ENCODE assay signal across 8 cellular contexts in genomic region chr11:85663080-85663729, GRCh38. TPM values are rescaled to one million over a fixed set of nuclear protein-coding genes. Genes with fewer than 3 reads are reported as not detected.
DNase-seq lines count a peak whose midpoint lies in the region; ATAC-seq and TF ChIP-seq lines count a peak whose summit lies in the region.

No MANE protein-coding gene starts in this region.

- H3K9me3 Mint-ChIP-seq in Caco-2 (ENCODE audit: unreplicated experiment) = no peaks in the 10 kb centered on the region

- peak overlapping the region; percentile 87 for H3K27ac Mint-ChIP-seq in Caco-2 (ENCODE audit: unreplicated experiment)

- intact Hi-C loops in Caco-2 (cut with micrococcal nuclease; ENCODE audit: unreplicated experiment) = loop anchor here (10.0 kb wide), 2 partner anchors 582 to 642 kb away; partner anchors contain the start of genes EED and HIKESHI

- H3K27me3 Mint-ChIP-seq in Caco-2 (ENCODE audit: insufficient read depth, unreplicated experiment) = no peaks in the 10 kb centered on the region

- H3K36me3 Mint-ChIP-seq in Caco-2 (ENCODE audit: insufficient read depth, unreplicated experiment) = peaks cover 68% of the 10 kb centered on the region

- H3K4me3 ChIP-seq in Caco-2 (ENCODE audit: low read depth, low read length) = peak overlapping the region; percentile 91
- peak overlapping the region; percentile 89 to 90 for H3K4me3 ChIP-seq in cardiac fibroblast (replicated peaks in 1 of 2; ENCODE audit: low read depth in 2 of 2, low read length in 2 of 2)
- H3K4me3 ChIP-seq in mucosa of rectum (ENCODE audit: low read length in 2 of 2) = peak overlapping the region; percentile 96 to 100

- H3K36me3 ChIP-seq in Caco-2 (ENCODE audit: control insufficient read depth, insufficient read depth, low read length) = peaks cover 4% of the 10 kb centered on the region
- peaks cover 51% of the 10 kb centered on the region for H3K36me3 ChIP-seq in KOPT-K1 (ENCODE audit: insufficient read depth, low read length)
- peaks cover 9 to 17% of the 10 kb centered on the region in 2 donors for H3K36me3 ChIP-seq in mucosa of rectum (ENCODE audit: control insufficient read depth in 2 of 2, insufficient read depth in 2 of 2, low read length in 2 of 2)

- H3K4me1 Mint-ChIP-seq in Caco-2 (ENCODE audit: low read depth, unreplicated experiment) = peaks cover 29% of the 10 kb centered on the region

- no peak for DNase-seq in Caco-2
- DNase-seq in cardiac fibroblast (ENCODE audit: low read depth in 2 of 2) = peak in 1 of 2 donors; percentile 22
- no peak for DNase-seq in Ammon's horn (ENCODE audit: low spot score)
- DNase-seq in NCI-H2107 (lab: John Stamatoyannopoulos, UW) = no peak

- BruUV-seq in Caco-2 (replicated peaks; lab: Mats Ljungman, UMichigan) = TSS peak; percentile 27

- ATAC-seq in HG02870 (IDR thresholded peaks at IDR 0.05; ENCODE audit: unreplicated experiment) (no peak), HG03442 (IDR thresholded peaks at IDR 0.05; ENCODE audit: unreplicated experiment) (no peak)

- H3K27me3 ChIP-seq in Caco-2 (replicated peaks; ENCODE audit: control insufficient read depth, insufficient read depth, low read length) (no peaks in the 10 kb centered on the region), mucosa of rectum (ENCODE audit: control insufficient read depth in 2 of 2, insufficient read depth in 2 of 2, low read length in 2 of 2) (no peaks in the 10 kb centered on the region)

- H3K9ac ChIP-seq in mucosa of rectum (ENCODE audit: low read depth in 1 of 2, low read length in 2 of 2) = peak overlapping the region; percentile 88 to 98

- H3K9me3 ChIP-seq in Caco-2 (no peaks in the 10 kb centered on the region), KOPT-K1 (ENCODE audit: insufficient read depth, low read length, poor library complexity, severe bottlenecking) (no peaks in the 10 kb centered on the region), mucosa of rectum (ENCODE audit: control insufficient read depth in 2 of 2, low read length in 2 of 2) (no peaks in the 10 kb centered on the region)

- H3K4me1 ChIP-seq in Caco-2 (peaks cover 9% of the 10 kb centered on the region; the same call in 1 of the 2 replicates), mucosa of rectum (ENCODE audit: control insufficient read depth in 2 of 2, insufficient read depth in 2 of 2, low read length in 2 of 2) (peaks cover 14 to 27% of the 10 kb centered on the region in 2 donors)

- H3K4me3 Mint-ChIP-seq in Caco-2 (ENCODE audit: unreplicated experiment) = peak overlapping the region; percentile 91

- H3K27ac ChIP-seq in KOPT-K1 (ENCODE audit: low read depth, low read length, poor library complexity, severe bottlenecking) = peak overlapping the region; percentile 97
- peak overlapping the region; percentile 97 to 98 for H3K27ac ChIP-seq in mucosa of rectum (ENCODE audit: low read depth in 2 of 2, low read length in 2 of 2)

- CTCF ChIA-PET in Caco-2 (lab: Charles Lee) = interaction anchor here (1.0 to 2.7 kb wide), 6 partner anchors 13 to 163 kb away, joined by 3 to 13 read pairs (median 4); partner anchors contain the start of genes DLG2, TMEM126A and TMEM126B

- POLR2A ChIA-PET in Caco-2 (lab: Charles Lee) = interaction anchor here (0.7 to 2.1 kb wide), 5 partner anchors 9 to 146 kb away, joined by 3 to 16 read pairs (median 3); partner anchors contain the start of gene TMEM126B

- TF ChIP-seq CTCF in Caco-2 (IDR thresholded peaks at IDR 0.05; ENCODE audit: insufficient read depth in 1 of 2, low read depth in 1 of 2, low read length in 1 of 2, severe bottlenecking in 1 of 2, unreplicated experiment in 1 of 2) (no peak), cardiac fibroblast (IDR thresholded peaks at IDR 0.05; ENCODE audit: low read depth, low read length) (no peak)

RNA-seq across cellular contexts. Expression of gene CREBZF, which starts 1.7 kb away (rescaled TPM):
- total RNA-seq in Caco-2 (2022) = 99.4 and 101 TPM in 2 replicates

RNA-seq across cellular contexts. Expression of gene TMEM126A, which starts 15.4 kb away (rescaled TPM):
- 35.5 and 37.7 TPM in 2 replicates for total RNA-seq in Caco-2 (2022)

RNA-seq across cellular contexts. Expression of gene CCDC89, which starts 22.8 kb away (rescaled TPM):
- 2.0 and 2.6 TPM in 2 replicates for total RNA-seq in Caco-2 (2022)

RNA-seq across cellular contexts. Expression of gene TMEM126B, which starts 34.8 kb away (rescaled TPM):
- 141 and 144 TPM in 2 replicates for total RNA-seq in Caco-2 (2022)

RNA-seq across cellular contexts. Expression of gene DLG2, which starts 36.1 kb away (rescaled TPM):
- total RNA-seq in Caco-2 (2022) = 21.5 and 21.6 TPM in 2 replicates
